Comparison of ENCODE assay signal across 9 cellular contexts in the genomic region with DNA sequence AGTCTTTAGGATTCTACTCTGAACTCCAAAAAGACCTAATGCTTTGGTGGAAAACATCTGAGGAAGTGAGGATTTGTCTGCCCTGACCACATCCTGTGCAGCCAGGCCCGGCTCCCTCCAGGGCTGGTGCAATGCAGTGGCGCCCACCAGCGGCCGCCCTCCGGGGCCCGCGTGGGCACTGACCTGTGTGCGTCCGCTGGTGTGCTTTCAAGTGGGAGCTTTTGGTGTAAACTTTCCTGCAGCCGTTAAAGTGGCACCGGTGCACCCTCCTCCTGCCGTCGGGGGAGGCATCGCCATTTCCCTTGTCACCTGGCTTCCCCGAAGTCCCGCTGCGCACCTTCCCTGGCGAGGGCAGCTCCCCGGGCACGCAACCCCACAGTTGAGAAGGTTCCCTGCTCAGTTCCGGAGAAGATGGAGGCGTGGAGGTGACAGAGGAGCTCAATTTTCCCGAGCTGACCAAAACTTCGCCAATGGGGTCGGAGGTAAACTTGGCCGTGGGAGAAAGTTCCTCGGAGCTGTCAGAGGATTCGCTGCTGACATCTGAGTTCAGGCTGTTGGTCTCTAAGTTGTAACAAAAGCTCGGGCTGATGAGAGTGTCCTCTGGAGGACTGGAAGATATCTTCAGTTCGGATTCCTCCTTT. TPM values are rescaled to one million over a fixed set of nuclear protein-coding genes. Genes with fewer than 3 reads are reported as not detected.
DNase-seq lines count a peak whose midpoint lies in the region; ATAC-seq and TF ChIP-seq lines count a peak whose summit lies in the region.
"Had no signal": no experiment of that assay in that cellular context is flagged by ENCODE, and none has a peak within 500 bp of the region (broad histone marks: within the 10 kb centered on the region; RNA-seq: fewer than 3 reads in every experiment).

No MANE protein-coding gene starts in this region.

- peak overlapping the region; percentile 33 for H2BK15ac ChIP-seq in mesenchymal stem cell (ENCODE audit: low read depth, poor library complexity, severe bottlenecking)

- H3K27me3 ChIP-seq in mesenchymal stem cell (ENCODE audit: control insufficient read depth in 1 of 2, insufficient read depth in 1 of 2, low read length in 2 of 2) = no peaks in the 10 kb centered on the region

- H3K27ac Mint-ChIP-seq in T-cell (peak overlapping the region; percentile 96 to 98), chondrocyte (ENCODE audit: unreplicated experiment) (peak overlapping the region; percentile 99)

- H3K9me3 Mint-ChIP-seq in T-cell (no peaks in the 10 kb centered on the region), chondrocyte (ENCODE audit: low read depth) (no peaks in the 10 kb centered on the region)

- H3K79me1 ChIP-seq in mesenchymal stem cell (replicated peaks; ENCODE audit: low read length, poor library complexity, severe bottlenecking) = no peaks in the 10 kb centered on the region

- H3K4ac ChIP-seq in mesenchymal stem cell (ENCODE audit: low read depth in 1 of 2, low read length in 2 of 2) = peak overlapping the region; percentile 24 to 26

- CTCF ChIA-PET in T-cell (lab: Charles Lee) = interaction anchor here in 1 of 2 donors (0.5 kb wide), 1 partner anchor 15 kb away, joined by 3 read pairs; no protein-coding TSS in a partner anchor

- peak; percentile 78 for TF ChIP-seq CTCF in chondrocyte (IDR thresholded peaks at IDR 0.05)

- H3K9ac ChIP-seq in mesenchymal stem cell (ENCODE audit: low read length) = peak overlapping the region; percentile 100

- POLR2A ChIA-PET in T-cell (lab: Charles Lee) = interaction anchor here (0.6 to 5.5 kb wide), 9 partner anchors 24 to 350 kb away, joined by 3 to 240 read pairs (median 4); no protein-coding TSS in a partner anchor

- no peak overlapping the region for H3K23ac ChIP-seq in mesenchymal stem cell (ENCODE audit: low read length in 2 of 2)

- H2BK12ac ChIP-seq in mesenchymal stem cell (ENCODE audit: low read length in 2 of 2) = peak overlapping the region in 1 of 2 experiments; percentile 60

- H3K4me3 Mint-ChIP-seq in T-cell (peak overlapping the region; percentile 95 to 100 (median 98)), chondrocyte (ENCODE audit: unreplicated experiment) (peak overlapping the region; percentile 94)

- H3K36me3 ChIP-seq in mesenchymal stem cell (ENCODE audit: control insufficient read depth in 1 of 2, insufficient read depth in 2 of 2, low read depth in 1 of 2, low read length in 2 of 2) = peaks cover 29 to 72% of the 10 kb centered on the region in 2 experiments
- peaks cover 4% of the 10 kb centered on the region for H3K36me3 ChIP-seq in urinary bladder (ENCODE audit: insufficient read depth)

- H3K14ac ChIP-seq in mesenchymal stem cell (ENCODE audit: low read length in 2 of 2) = peak overlapping the region in 1 of 2 experiments; percentile 92

- H3K4me1 Mint-ChIP-seq in T-cell (peaks cover 65 to 75% (median 68%) of the 10 kb centered on the region in 3 donors), chondrocyte (ENCODE audit: low read depth) (peaks cover 61% of the 10 kb centered on the region)

- no peak overlapping the region for H2BK5ac ChIP-seq in mesenchymal stem cell (ENCODE audit: low read depth, low read length, poor library complexity, severe bottlenecking)

- peak overlapping the region; percentile 87 for H3K4me2 ChIP-seq in mesenchymal stem cell (ENCODE audit: low read length, poor library complexity, severe bottlenecking)

- ATAC-seq in T-cell (replicated peaks in 1 of 4) = no peak
- ATAC-seq in GM19455 (IDR thresholded peaks at IDR 0.05; ENCODE audit: unreplicated experiment) = no peak

- WGBS in mesenchymal stem cell = 44% methylated on average over 30 of the region's 30 CpGs
- 45% methylated on average over 30 of the region's 30 CpGs for whole genome bisulfite sequencing in urinary bladder

- peak overlapping the region; percentile 71 for H4K91ac ChIP-seq in mesenchymal stem cell (ENCODE audit: low read length)

- H4K8ac ChIP-seq in mesenchymal stem cell (ENCODE audit: low read length) = peak overlapping the region; percentile 95

- H3K36me3 Mint-ChIP-seq in T-cell = peaks cover 72% of the 10 kb centered on the region
- H3K36me3 Mint-ChIP-seq in chondrocyte (ENCODE audit: low read depth) = peaks cover 78% of the 10 kb centered on the region

- peak; percentile 35 for DNase-seq in DMS53 (lab: John Stamatoyannopoulos, UW)
- DNase-seq in DMS53 treated with DMSO at 0.1 percent for 48 hours (lab: John Stamatoyannopoulos, UW; ENCODE audit: unreplicated experiment) = no peak
- DNase-seq in T-cell = peak in 11 of 34 experiments; percentile 25 to 51 (median 36)
- no peak for DNase-seq in chondrocyte (ENCODE audit: low spot score)
- peak; percentile 76 for DNase-seq in mesenchymal stem cell
- DNase-seq in NCI-H1092 treated with DMSO at 0.1 percent for 48 hours (lab: John Stamatoyannopoulos, UW) = no peak

- H3K18ac ChIP-seq in mesenchymal stem cell (ENCODE audit: low read depth in 1 of 2, low read length in 2 of 2) = peak overlapping the region; percentile 71 to 81

- H2BK120ac ChIP-seq in mesenchymal stem cell (ENCODE audit: low read depth, low read length) = no peak overlapping the region

- H2AFZ ChIP-seq in mesenchymal stem cell (ENCODE audit: low read depth, low read length) = no peak overlapping the region

- no peaks in the 10 kb centered on the region for H3K9me3 ChIP-seq in mesenchymal stem cell (ENCODE audit: control insufficient read depth, low read length)

- H3K4me1 ChIP-seq in mesenchymal stem cell (ENCODE audit: control insufficient read depth, insufficient read depth, low read depth, low read length) = peaks cover 23% of the 10 kb centered on the region
- H3K4me1 ChIP-seq in urinary bladder (ENCODE audit: insufficient read depth) = peaks cover 3% of the 10 kb centered on the region

- H2AK5ac ChIP-seq in mesenchymal stem cell (ENCODE audit: low read length, severe bottlenecking) = peak overlapping the region; percentile 63

- H3K27me3 Mint-ChIP-seq in T-cell (no peaks in the 10 kb centered on the region), chondrocyte (ENCODE audit: low read depth) (no peaks in the 10 kb centered on the region)

- H3K27ac ChIP-seq in mesenchymal stem cell (ENCODE audit: low read length, poor library complexity, severe bottlenecking) = peak overlapping the region; percentile 88
- H3K27ac ChIP-seq in urinary bladder (ENCODE audit: low read depth) = peak overlapping the region; percentile 80
- H3K27ac ChIP-seq: 22Rv1 had no signal

- H3K4me3 ChIP-seq in mesenchymal stem cell (ENCODE audit: insufficient read depth in 1 of 2, low read depth in 1 of 2, low read length in 2 of 2) (peak overlapping the region; percentile 64 to 97), urinary bladder (ENCODE audit: low read depth, low read length) (peak overlapping the region; percentile 95)

RNA-seq across cellular contexts. Expression of a gene that starts 3.4 kb away (rescaled TPM):
- 1,000 to 10,000 TPM in 1 of 5 donors, 100 to 1,000 TPM in 4; 285 to 1,180 (median 400) TPM for total RNA-seq in T-cell
- 201 to 355 TPM (median 330 TPM) in 3 replicates for total RNA-seq in chondrocyte
- 195 TPM for polyA plus RNA-seq in mesenchymal stem cell (2013, experiment 1 of 2)
- 183 TPM for polyA plus RNA-seq in mesenchymal stem cell (2013, experiment 2 of 2)
- 69.8 TPM for total RNA-seq in urinary bladder
- 137 TPM for polyA plus RNA-seq in urinary bladder

Comparison
In these comparisons a context has a peak if more than half of its experiments do, and no peak if none do; other contexts are left out.
1. DNase-seq: peak in DMS53 (single experiment) and mesenchymal stem cell (single experiment); none in DMS53 treated with DMSO at 0.1 percent for 48 hours (single experiment), chondrocyte (single experiment) and NCI-H1092 treated with DMSO at 0.1 percent for 48 hours (single experiment).